Comparison of ENCODE assay signal across 1 cellular context in the genomic region with DNA sequence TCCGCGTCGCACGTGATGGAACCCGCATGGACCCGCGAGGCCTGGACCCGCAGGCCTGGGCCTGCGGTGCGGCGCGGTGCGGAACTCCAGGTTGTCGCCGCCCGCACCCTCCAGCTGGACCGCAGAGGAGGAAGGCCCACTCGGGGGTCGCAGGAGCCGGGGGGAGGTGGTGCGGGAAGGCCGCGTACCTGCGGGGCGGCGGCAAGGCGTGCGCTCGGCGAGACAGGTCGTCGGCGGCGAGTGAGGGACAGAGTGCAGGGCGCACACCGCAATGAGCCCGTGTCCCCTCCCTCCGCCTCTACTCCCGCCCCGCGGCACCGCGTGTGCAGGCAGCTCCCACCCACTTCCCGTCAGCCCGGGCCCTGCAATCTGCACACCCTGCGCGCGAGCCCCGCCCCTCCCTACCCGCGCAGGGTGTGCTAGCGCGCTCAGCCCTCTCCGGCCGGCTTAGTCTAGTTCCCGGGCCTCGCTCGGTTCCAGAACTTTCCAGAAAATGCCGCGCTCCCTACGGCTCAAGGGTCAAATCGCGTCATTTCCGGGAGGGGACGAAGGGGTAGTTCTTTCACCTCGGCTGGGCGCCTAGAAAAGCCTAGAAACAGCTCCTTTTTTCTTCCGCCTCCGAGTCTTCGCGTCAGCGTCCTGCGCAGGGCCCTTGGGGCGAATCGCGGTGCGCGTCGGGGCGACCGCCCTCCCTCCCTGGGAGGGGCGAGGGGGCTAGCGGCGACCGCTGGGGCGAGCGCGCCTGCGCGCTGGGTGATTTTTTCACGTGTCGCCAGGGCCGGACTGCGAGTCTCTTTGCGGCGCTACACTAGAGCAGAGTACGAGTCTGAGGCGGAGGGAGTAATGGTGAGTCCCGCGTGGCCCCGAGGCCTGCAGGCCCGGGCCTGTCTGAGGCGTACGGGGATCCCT.
TF ChIP-seq lines count a peak whose summit lies in the region.

A gene (minus strand): TSS at position 247 of the 909 bp plus-strand sequence. CDS start 992 bp downstream, outside the sequence.
A gene (plus strand): TSS at position 786 of the 909 bp plus-strand sequence. CDS start 58 bp downstream, at position 844.

TF ChIP-seq in HepG2, 621 proteins besides CTCF, POLR2A, EP300 and RAD21 (continued from another document and continues in another):
- TF ChIP-seq, protein P1, sequence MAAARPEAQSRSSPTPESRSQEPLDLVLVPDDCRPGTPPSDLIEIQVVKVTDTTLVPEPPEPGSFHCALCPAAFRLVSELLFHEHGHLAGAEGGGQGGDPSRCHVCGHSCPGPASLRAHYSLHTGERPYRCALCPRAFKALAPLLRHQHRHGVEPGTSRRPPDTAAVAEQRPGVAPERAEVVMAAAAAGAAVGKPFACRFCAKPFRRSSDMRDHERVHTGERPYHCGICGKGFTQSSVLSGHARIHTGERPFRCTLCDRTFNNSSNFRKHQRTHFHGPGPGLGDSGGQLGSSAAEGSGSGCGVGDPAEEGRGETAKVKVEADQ (CRISPR knock-in tag; IDR thresholded peaks at IDR 0.05; ENCODE audit: borderline replicate concordance): peak; percentile 93
- TF ChIP-seq, protein P2, sequence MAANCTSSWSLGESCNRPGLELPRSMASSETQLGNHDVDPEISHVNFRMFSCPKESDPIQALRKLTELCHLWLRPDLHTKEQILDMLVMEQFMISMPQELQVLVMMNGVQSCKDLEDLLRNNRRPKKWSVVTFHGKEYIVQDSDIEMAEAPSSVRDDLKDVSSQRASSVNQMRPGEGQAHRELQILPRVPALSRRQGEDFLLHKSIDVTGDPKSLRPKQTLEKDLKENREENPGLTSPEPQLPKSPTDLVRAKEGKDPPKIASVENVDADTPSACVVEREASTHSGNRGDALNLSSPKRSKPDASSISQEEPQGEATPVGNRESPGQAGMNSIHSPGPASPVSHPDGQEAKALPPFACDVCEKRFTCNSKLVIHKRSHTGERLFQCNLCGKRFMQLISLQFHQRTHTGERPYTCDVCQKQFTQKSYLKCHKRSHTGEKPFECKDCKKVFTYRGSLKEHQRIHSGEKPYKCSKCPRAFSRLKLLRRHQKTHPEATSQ (CRISPR knock-in tag; IDR thresholded peaks at IDR 0.05; ENCODE audit: borderline replicate concordance): peak; percentile 98
- TF ChIP-seq KDM6A (CRISPR knock-in tag; IDR thresholded peaks at IDR 0.05; ENCODE audit: low read depth): no peak
- TF ChIP-seq, protein P3, sequence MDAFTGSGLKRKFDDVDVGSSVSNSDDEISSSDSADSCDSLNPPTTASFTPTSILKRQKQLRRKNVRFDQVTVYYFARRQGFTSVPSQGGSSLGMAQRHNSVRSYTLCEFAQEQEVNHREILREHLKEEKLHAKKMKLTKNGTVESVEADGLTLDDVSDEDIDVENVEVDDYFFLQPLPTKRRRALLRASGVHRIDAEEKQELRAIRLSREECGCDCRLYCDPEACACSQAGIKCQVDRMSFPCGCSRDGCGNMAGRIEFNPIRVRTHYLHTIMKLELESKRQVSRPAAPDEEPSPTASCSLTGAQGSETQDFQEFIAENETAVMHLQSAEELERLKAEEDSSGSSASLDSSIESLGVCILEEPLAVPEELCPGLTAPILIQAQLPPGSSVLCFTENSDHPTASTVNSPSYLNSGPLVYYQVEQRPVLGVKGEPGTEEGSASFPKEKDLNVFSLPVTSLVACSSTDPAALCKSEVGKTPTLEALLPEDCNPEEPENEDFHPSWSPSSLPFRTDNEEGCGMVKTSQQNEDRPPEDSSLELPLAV (CRISPR knock-in tag; conservative IDR thresholded peaks at IDR 0.05; ENCODE audit: low read depth): peak; percentile 90
- TF ChIP-seq ZNF713 (CRISPR knock-in tag; IDR thresholded peaks at IDR 0.05): peak; percentile 90; the same call in 1 of the 2 replicates
- peak; percentile 99 for TF ChIP-seq ZNF350 (CRISPR knock-in tag; IDR thresholded peaks at IDR 0.05; ENCODE audit: borderline replicate concordance, low read depth)
- TF ChIP-seq, protein P4, sequence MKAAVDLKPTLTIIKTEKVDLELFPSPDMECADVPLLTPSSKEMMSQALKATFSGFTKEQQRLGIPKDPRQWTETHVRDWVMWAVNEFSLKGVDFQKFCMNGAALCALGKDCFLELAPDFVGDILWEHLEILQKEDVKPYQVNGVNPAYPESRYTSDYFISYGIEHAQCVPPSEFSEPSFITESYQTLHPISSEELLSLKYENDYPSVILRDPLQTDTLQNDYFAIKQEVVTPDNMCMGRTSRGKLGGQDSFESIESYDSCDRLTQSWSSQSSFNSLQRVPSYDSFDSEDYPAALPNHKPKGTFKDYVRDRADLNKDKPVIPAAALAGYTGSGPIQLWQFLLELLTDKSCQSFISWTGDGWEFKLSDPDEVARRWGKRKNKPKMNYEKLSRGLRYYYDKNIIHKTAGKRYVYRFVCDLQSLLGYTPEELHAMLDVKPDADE (CRISPR knock-in tag; IDR thresholded peaks at IDR 0.05): no peak; the same call in 1 of the 2 replicates
- peak; percentile 93 for TF ChIP-seq REL (CRISPR knock-in tag; conservative IDR thresholded peaks at IDR 0.05)
- peak; percentile 60; the same call in 1 of the 2 replicates for TF ChIP-seq ZBTB20 (CRISPR knock-in tag; IDR thresholded peaks at IDR 0.05; ENCODE audit: borderline replicate concordance, low read depth)
- TF ChIP-seq, protein P5, sequence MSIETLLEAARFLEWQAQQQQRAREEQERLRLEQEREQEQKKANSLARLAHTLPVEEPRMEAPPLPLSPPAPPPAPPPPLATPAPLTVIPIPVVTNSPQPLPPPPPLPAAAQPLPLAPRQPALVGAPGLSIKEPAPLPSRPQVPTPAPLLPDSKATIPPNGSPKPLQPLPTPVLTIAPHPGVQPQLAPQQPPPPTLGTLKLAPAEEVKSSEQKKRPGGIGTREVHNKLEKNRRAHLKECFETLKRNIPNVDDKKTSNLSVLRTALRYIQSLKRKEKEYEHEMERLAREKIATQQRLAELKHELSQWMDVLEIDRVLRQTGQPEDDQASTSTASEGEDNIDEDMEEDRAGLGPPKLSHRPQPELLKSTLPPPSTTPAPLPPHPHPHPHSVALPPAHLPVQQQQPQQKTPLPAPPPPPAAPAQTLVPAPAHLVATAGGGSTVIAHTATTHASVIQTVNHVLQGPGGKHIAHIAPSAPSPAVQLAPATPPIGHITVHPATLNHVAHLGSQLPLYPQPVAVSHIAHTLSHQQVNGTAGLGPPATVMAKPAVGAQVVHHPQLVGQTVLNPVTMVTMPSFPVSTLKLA (IDR thresholded peaks at IDR 0.05): peak; percentile 91
- TF ChIP-seq RXRB (CRISPR knock-in tag; IDR thresholded peaks at IDR 0.05; ENCODE audit: borderline replicate concordance): peak; percentile 66
- peak; percentile 99 for TF ChIP-seq KLF6 (CRISPR knock-in tag; IDR thresholded peaks at IDR 0.05)
- peak; percentile 34; the same call in 1 of the 2 replicates for TF ChIP-seq TCF7 (IDR thresholded peaks at IDR 0.05; ENCODE audit: low read depth)
- TF ChIP-seq RFXAP (CRISPR knock-in tag; IDR thresholded peaks at IDR 0.05; ENCODE audit: borderline replicate concordance): peak; percentile 94
- TF ChIP-seq, protein P6, sequence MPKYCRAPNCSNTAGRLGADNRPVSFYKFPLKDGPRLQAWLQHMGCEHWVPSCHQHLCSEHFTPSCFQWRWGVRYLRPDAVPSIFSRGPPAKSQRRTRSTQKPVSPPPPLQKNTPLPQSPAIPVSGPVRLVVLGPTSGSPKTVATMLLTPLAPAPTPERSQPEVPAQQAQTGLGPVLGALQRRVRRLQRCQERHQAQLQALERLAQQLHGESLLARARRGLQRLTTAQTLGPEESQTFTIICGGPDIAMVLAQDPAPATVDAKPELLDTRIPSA (CRISPR knock-in tag; IDR thresholded peaks at IDR 0.05; ENCODE audit: borderline replicate concordance): peak; percentile 98
- no peak; the same call in 1 of the 2 replicates for TF ChIP-seq DPF2 (CRISPR knock-in tag; IDR thresholded peaks at IDR 0.05; ENCODE audit: borderline replicate concordance, low read depth)
- TF ChIP-seq ZNF160 (CRISPR knock-in tag; IDR thresholded peaks at IDR 0.05): peak; percentile 94; the same call in 1 of the 2 replicates
- peak; percentile 93 for TF ChIP-seq JUN (CRISPR knock-in tag; IDR thresholded peaks at IDR 0.05)
- TF ChIP-seq FOXM1 (CRISPR knock-in tag; IDR thresholded peaks at IDR 0.05): peak; percentile 78; the same call in 1 of the 2 replicates
- no peak for TF ChIP-seq PAF1 (CRISPR knock-in tag; IDR thresholded peaks at IDR 0.05)
- peak; percentile 71; the same call in 1 of the 2 replicates for TF ChIP-seq NFE2L1 (CRISPR knock-in tag; IDR thresholded peaks at IDR 0.05; ENCODE audit: borderline replicate concordance)
- peak; percentile 83 for TF ChIP-seq NFYB (CRISPR knock-in tag; IDR thresholded peaks at IDR 0.05)
- TF ChIP-seq SMAD3 (CRISPR knock-in tag; IDR thresholded peaks at IDR 0.05): peak; percentile 42
- TF ChIP-seq, protein P7, sequence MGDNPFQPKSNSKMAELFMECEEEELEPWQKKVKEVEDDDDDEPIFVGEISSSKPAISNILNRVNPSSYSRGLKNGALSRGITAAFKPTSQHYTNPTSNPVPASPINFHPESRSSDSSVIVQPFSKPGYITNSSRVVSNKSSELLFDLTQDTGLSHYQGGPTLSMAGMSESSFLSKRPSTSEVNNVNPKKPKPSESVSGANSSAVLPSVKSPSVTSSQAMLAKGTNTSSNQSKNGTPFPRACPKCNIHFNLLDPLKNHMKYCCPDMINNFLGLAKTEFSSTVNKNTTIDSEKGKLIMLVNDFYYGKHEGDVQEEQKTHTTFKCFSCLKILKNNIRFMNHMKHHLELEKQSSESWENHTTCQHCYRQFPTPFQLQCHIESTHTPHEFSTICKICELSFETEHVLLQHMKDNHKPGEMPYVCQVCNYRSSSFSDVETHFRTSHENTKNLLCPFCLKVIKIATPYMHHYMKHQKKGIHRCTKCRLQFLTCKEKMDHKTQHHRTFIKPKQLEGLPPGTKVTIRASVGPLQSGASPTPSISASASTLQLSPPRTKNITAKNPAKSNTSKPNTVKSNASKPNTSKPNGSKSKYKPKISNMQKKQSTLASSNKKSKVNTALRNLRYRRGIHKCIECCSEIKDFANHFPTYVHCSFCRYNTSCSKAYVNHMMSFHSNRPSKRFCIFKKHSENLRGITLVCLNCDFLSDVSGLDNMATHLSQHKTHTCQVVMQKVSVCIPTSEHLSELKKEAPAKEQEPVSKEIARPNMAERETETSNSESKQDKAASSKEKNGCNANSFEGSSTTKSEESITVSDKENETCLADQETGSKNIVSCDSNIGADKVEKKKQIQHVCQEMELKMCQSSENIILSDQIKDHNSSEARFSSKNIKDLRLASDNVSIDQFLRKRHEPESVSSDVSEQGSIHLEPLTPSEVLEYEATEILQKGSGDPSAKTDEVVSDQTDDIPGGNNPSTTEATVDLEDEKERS (CRISPR knock-in tag; IDR thresholded peaks at IDR 0.05): peak; percentile 86; the same call in 1 of the 2 replicates
- no peak for TF ChIP-seq ZNF382 (CRISPR knock-in tag; IDR thresholded peaks at IDR 0.05; ENCODE audit: borderline replicate concordance)
- no peak for TF ChIP-seq SMARCC2 (IDR thresholded peaks at IDR 0.05)
- TF ChIP-seq GTF2F1 (IDR thresholded peaks at IDR 0.05; ENCODE audit: low read length): 0 out of 2 replicates have a peak, but pooled peaks have one; percentile 20
- TF ChIP-seq, protein P8, sequence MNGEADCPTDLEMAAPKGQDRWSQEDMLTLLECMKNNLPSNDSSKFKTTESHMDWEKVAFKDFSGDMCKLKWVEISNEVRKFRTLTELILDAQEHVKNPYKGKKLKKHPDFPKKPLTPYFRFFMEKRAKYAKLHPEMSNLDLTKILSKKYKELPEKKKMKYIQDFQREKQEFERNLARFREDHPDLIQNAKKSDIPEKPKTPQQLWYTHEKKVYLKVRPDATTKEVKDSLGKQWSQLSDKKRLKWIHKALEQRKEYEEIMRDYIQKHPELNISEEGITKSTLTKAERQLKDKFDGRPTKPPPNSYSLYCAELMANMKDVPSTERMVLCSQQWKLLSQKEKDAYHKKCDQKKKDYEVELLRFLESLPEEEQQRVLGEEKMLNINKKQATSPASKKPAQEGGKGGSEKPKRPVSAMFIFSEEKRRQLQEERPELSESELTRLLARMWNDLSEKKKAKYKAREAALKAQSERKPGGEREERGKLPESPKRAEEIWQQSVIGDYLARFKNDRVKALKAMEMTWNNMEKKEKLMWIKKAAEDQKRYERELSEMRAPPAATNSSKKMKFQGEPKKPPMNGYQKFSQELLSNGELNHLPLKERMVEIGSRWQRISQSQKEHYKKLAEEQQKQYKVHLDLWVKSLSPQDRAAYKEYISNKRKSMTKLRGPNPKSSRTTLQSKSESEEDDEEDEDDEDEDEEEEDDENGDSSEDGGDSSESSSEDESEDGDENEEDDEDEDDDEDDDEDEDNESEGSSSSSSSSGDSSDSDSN (CRISPR knock-in tag; IDR thresholded peaks at IDR 0.05): peak; percentile 92
- TF ChIP-seq SP2 (CRISPR knock-in tag; IDR thresholded peaks at IDR 0.05): peak; percentile 84
- 0 out of 2 replicates have a peak, but pooled peaks have one; percentile 69 for TF ChIP-seq FOXP1 (IDR thresholded peaks at IDR 0.05)
- peak; percentile 49 for TF ChIP-seq FOXP1 (CRISPR knock-in tag; IDR thresholded peaks at IDR 0.05)
- TF ChIP-seq, protein P9, sequence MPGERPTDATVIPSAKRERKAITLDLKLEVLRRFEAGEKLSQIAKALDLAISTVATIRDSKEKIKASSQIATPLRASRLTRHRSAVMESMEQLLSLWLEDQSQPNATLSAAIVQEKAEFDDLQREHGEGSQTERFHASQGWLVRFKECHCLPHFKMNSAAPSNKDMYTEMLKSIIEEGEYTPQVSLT (CRISPR knock-in tag; IDR thresholded peaks at IDR 0.05; ENCODE audit: borderline replicate concordance, low read depth): peak; percentile 80; the same call in 1 of the 2 replicates
- peak; percentile 48 for TF ChIP-seq HMG20A (CRISPR knock-in tag; IDR thresholded peaks at IDR 0.05; ENCODE audit: borderline replicate concordance)
- TF ChIP-seq, protein P10, sequence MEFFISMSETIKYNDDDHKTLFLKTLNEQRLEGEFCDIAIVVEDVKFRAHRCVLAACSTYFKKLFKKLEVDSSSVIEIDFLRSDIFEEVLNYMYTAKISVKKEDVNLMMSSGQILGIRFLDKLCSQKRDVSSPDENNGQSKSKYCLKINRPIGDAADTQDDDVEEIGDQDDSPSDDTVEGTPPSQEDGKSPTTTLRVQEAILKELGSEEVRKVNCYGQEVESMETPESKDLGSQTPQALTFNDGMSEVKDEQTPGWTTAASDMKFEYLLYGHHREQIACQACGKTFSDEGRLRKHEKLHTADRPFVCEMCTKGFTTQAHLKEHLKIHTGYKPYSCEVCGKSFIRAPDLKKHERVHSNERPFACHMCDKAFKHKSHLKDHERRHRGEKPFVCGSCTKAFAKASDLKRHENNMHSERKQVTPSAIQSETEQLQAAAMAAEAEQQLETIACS (CRISPR knock-in tag; IDR thresholded peaks at IDR 0.05): peak; percentile 61
- TF ChIP-seq, protein P11, sequence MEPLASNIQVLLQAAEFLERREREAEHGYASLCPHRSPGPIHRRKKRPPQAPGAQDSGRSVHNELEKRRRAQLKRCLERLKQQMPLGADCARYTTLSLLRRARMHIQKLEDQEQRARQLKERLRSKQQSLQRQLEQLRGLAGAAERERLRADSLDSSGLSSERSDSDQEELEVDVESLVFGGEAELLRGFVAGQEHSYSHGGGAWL (CRISPR knock-in tag; IDR thresholded peaks at IDR 0.05): peak; percentile 95
- TF ChIP-seq, protein P12, sequence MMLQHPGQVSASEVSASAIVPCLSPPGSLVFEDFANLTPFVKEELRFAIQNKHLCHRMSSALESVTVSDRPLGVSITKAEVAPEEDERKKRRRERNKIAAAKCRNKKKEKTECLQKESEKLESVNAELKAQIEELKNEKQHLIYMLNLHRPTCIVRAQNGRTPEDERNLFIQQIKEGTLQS (CRISPR knock-in tag; IDR thresholded peaks at IDR 0.05): peak; percentile 67
- TF ChIP-seq ELF4 (CRISPR knock-in tag; IDR thresholded peaks at IDR 0.05; ENCODE audit: borderline replicate concordance): peak; percentile 99
- peak; percentile 96; the same call in 1 of the 2 replicates for TF ChIP-seq SSRP1 (CRISPR knock-in tag; IDR thresholded peaks at IDR 0.05)
- TF ChIP-seq ZNF205 (CRISPR knock-in tag; IDR thresholded peaks at IDR 0.05): peak; percentile 92
- TF ChIP-seq CC2D1A (CRISPR knock-in tag; IDR thresholded peaks at IDR 0.05): no peak
- TF ChIP-seq ZNF567 (CRISPR knock-in tag; IDR thresholded peaks at IDR 0.05; ENCODE audit: borderline replicate concordance): 0 out of 2 replicates have a peak, but pooled peaks have one; percentile 93
- TF ChIP-seq FOSL2 (CRISPR knock-in tag; IDR thresholded peaks at IDR 0.05): peak; percentile 82
